In genomic region chr11:93236741-93237675, GRCh38 we compare ENCODE assay signal across 9 cellular contexts. TPM values are rescaled to one million over a fixed set of nuclear protein-coding genes. Genes with fewer than 3 reads are reported as not detected.
A peak's percentile ranks its signal among the peaks of the same experiment; 100 is the strongest.
DNase-seq lines count a peak whose midpoint lies in the region; ATAC-seq and TF ChIP-seq lines count a peak whose summit lies in the region.
"Had no signal": no experiment of that assay in that cellular context is flagged by ENCODE, and none has a peak within 500 bp of the region (broad histone marks: within the 10 kb centered on the region; RNA-seq: fewer than 3 reads in every experiment).

No MANE protein-coding gene starts in this region.

- ATAC-seq in GM21367 (IDR thresholded peaks at IDR 0.05; ENCODE audit: unreplicated experiment) (peak; percentile 59), T-helper 17 cell (peak; percentile 59)

- no peak overlapping the region for H3K4me3 Mint-ChIP-seq in T-helper 17 cell

- H3K27ac Mint-ChIP-seq in T-helper 17 cell: no peak overlapping the region

- peaks cover 60% of the 10 kb centered on the region for H3K27me3 Mint-ChIP-seq in T-helper 17 cell

- H3K27ac ChIP-seq in left ventricle myocardium inferior (replicated peaks): no peak overlapping the region
- H3K27ac ChIP-seq in spleen: peak overlapping the region in 4 of 8 donors; percentile 21 to 61 (median 48)
- H3K27ac ChIP-seq: BLaER1 treated with 17β-estradiol and CSF1 and Interleukin-3, amounts not matched to agents 10 nM and 100 nM had no signal

- H3K27me3 ChIP-seq in left ventricle myocardium inferior (ENCODE audit: low read depth) (no peaks in the 10 kb centered on the region), spleen (replicated peaks in 1 of 7) (peaks cover 0 to 6% (median 0%) of the 10 kb centered on the region in 7 donors)
- H3K27me3 ChIP-seq: BLaER1 treated with 17β-estradiol and CSF1 and Interleukin-3, amounts not matched to agents 10 nM and 100 nM had no signal

- H3K4me3 ChIP-seq in left ventricle myocardium inferior: no peak overlapping the region
- H3K4me3 ChIP-seq in spleen: no peak overlapping the region
- H3K4me3 ChIP-seq: BLaER1 treated with 17β-estradiol and CSF1 and Interleukin-3, amounts not matched to agents 10 nM and 100 nM had no signal

- no peaks in the 10 kb centered on the region for H3K36me3 ChIP-seq in left ventricle myocardium inferior
- H3K36me3 ChIP-seq in spleen: no peaks in the 10 kb centered on the region
- H3K36me3 ChIP-seq: BLaER1 treated with 17β-estradiol and CSF1 and Interleukin-3, amounts not matched to agents 10 nM and 100 nM had no signal

- H3K9me3 ChIP-seq in T-helper 17 cell (ENCODE audit: control insufficient read depth, low read length, poor library complexity, severe bottlenecking) (no peaks in the 10 kb centered on the region), left ventricle myocardium inferior (replicated peaks) (no peaks in the 10 kb centered on the region), spleen (no peaks in the 10 kb centered on the region)
- H3K9me3 ChIP-seq: BLaER1 treated with 17β-estradiol and CSF1 and Interleukin-3, amounts not matched to agents 10 nM and 100 nM had no signal

- DNase-seq in DMS79 treated with DMSO at 0.1 percent for 48 hours (lab: John Stamatoyannopoulos, UW) (peak; percentile 29), DMS79 (lab: John Stamatoyannopoulos, UW) (no peak), KG1 (lab: John Stamatoyannopoulos, UW) (peak; percentile 21), T-helper 17 cell (no peak), left ventricle myocardium inferior (no peak), spleen (no peak)
- DNase-seq in stimulated activated CD4-positive, alpha-beta T cell treated with anti-CD3 and anti-CD28 coated beads, Interleukin-2, amount 100 ng/mL, for 24 hours: no peak

- H3K36me3 Mint-ChIP-seq in T-helper 17 cell (ENCODE audit: low read depth): no peaks in the 10 kb centered on the region

- TF ChIP-seq CTCF in left ventricle myocardium inferior (IDR thresholded peaks at IDR 0.05; ENCODE audit: borderline replicate concordance): peak; percentile 58
- TF ChIP-seq CTCF in spleen (IDR thresholded peaks at IDR 0.05 in 8 of 11, conservative IDR thresholded peaks at IDR 0.05 in 3 of 11): peak in 7 of 11 experiments; percentile 29 to 75 (median 47)

- TF ChIP-seq POLR2A in spleen (IDR thresholded peaks at IDR 0.05): no peak

- H3K4me1 ChIP-seq in left ventricle myocardium inferior: peaks cover 7% of the 10 kb centered on the region
- H3K4me1 ChIP-seq in spleen: peaks cover 0 to 4% (median 0%) of the 10 kb centered on the region in 6 donors

- peaks cover 6% of the 10 kb centered on the region for H3K4me1 Mint-ChIP-seq in T-helper 17 cell

- WGBS in spleen, 5 donors: 41 to 52% (median 47%) methylated on average over 10 of the region's 10 CpGs

- intact Hi-C loops in left ventricle myocardium inferior (cut with micrococcal nuclease): loop anchor here (10.0 kb wide), 1 partner anchor 308 kb away; the partner anchor contains the start of gene SMCO4
- intact Hi-C loops in spleen (cut with DNase I; ENCODE audit: low total_unique reads): no loop called here

RNA-seq across cellular contexts. Expression of gene SLC36A4, which starts 39.2 kb away (rescaled TPM):
- total RNA-seq in T-helper 17 cell: 10 to 100 TPM; 15.6 to 20.2 TPM
- 7.1 TPM for total RNA-seq in left ventricle myocardium inferior
- total RNA-seq in spleen: 10 to 100 TPM; 14.0 to 41.4 (median 19.1) TPM
- polyA plus RNA-seq in spleen: 1 to 10 TPM; 2.6 to 3.6 (median 3.4) TPM

Comparison
In these comparisons a context has a peak if more than half of its experiments do, and no peak if none do; other contexts are left out.
1. DNase-seq: peak in DMS79 treated with DMSO at 0.1 percent for 48 hours (single experiment) and KG1 (single experiment); none in DMS79 (single experiment), T-helper 17 cell (0 of 3), left ventricle myocardium inferior (single experiment), spleen (single experiment) and stimulated activated CD4-positive, alpha-beta T cell treated with anti-CD3 and anti-CD28 coated beads, Interleukin-2, amount 100 ng/mL, for 24 hours (0 of 2).